2 cellular contexts compared by ENCODE assay signal in genomic region chr3:194090178-194090555, GRCh38. TPM values are rescaled to one million over a fixed set of nuclear protein-coding genes. Genes with fewer than 3 reads are reported as not detected.
"Had no signal": no experiment of that assay in that cellular context is flagged by ENCODE, and none has a peak within 500 bp of the region (broad histone marks: within the 10 kb centered on the region; RNA-seq: fewer than 3 reads in every experiment).

No MANE protein-coding gene starts in this region.

RNA-seq across cellular contexts. Expression of gene HES1, which starts 45.8 kb away (rescaled TPM):
- total RNA-seq: activated CD8-positive, alpha-beta T cell treated with anti-CD3 and anti-CD28 coated beads for 36 hours; naive thymus-derived CD8-positive, alpha-beta T cell had no signal
- polyA plus RNA-seq: naive thymus-derived CD8-positive, alpha-beta T cell had no signal
